ENCODE assay signal across 8 cellular contexts in genomic region chr6:34245032-34245760, GRCh38. TPM values are rescaled to one million over a fixed set of nuclear protein-coding genes. Genes with fewer than 3 reads are reported as not detected.
DNase-seq lines count a peak whose midpoint lies in the region; ATAC-seq, FAIRE-seq and TF ChIP-seq lines count a peak whose summit lies in the region.
"Not testable (repeated sequence)": the region's sequence is repeated elsewhere in the genome, so short reads cannot be mapped to it uniquely, and the experiment has no call there.

No MANE protein-coding gene starts in this region.

- intact Hi-C loops in CD4-positive, alpha-beta memory T cell (cut with micrococcal nuclease): loop anchor here (5.0 kb wide), 3 partner anchors 72 to 512 kb away; partner anchors contain the start of gene SNRPC
- intact Hi-C loops in activated naive CD4-positive, alpha-beta T cell treated with anti-CD3 and anti-CD28 coated beads for 36 hours (cut with micrococcal nuclease): loop anchor here (10.0 kb wide), 1 partner anchor 1050 kb away; the partner anchor contains the start of gene COL11A2
- intact Hi-C loops in breast epithelium (cut with DNase I; ENCODE audit: low total_unique reads): not testable (repeated sequence)
- intact Hi-C loops in posterior vena cava (cut with DNase I): loop anchor here in 1 of 2 donors (5.0 kb wide), 1 partner anchor 167 kb away; no protein-coding TSS in a partner anchor

- H3K27ac Mint-ChIP-seq in CD4-positive, alpha-beta memory T cell: peak overlapping the region in 4 of 7 donors; percentile 1 to 99 (median 58)
- H3K27ac Mint-ChIP-seq in HFFc6 (peak overlapping the region; percentile 98), WTC11 (peak overlapping the region; percentile 91; the same call in 1 of the 2 replicates), type B pancreatic cell (peak overlapping the region; percentile 39)
- H3K27ac Mint-ChIP-seq in activated naive CD4-positive, alpha-beta T cell treated with anti-CD3 and anti-CD28 coated beads for 36 hours: peak overlapping the region; percentile 90

- H3K79me2 ChIP-seq in keratinocyte (ENCODE audit: control insufficient read depth, insufficient read depth, low read length): peaks cover 12% of the 10 kb centered on the region

- H3K36me3 ChIP-seq in CD4-positive, alpha-beta memory T cell (ENCODE audit: insufficient read depth, low read length): peaks cover 36% of the 10 kb centered on the region
- H3K36me3 ChIP-seq in breast epithelium: not testable (repeated sequence)
- H3K36me3 ChIP-seq in keratinocyte (ENCODE audit: control insufficient read depth in 2 of 2, extremely low read depth in 1 of 2, insufficient read depth in 2 of 2, low read length in 2 of 2): peaks cover 23 to 27% of the 10 kb centered on the region in 2 experiments

- H3K4me1 Mint-ChIP-seq in CD4-positive, alpha-beta memory T cell: peaks cover 29 to 67% (median 48%) of the 10 kb centered on the region in 4 donors
- H3K4me1 Mint-ChIP-seq in HFFc6 (ENCODE audit: low read depth): peaks cover 88% of the 10 kb centered on the region
- peaks cover 64% of the 10 kb centered on the region for H3K4me1 Mint-ChIP-seq in WTC11
- H3K4me1 Mint-ChIP-seq in activated naive CD4-positive, alpha-beta T cell treated with anti-CD3 and anti-CD28 coated beads for 36 hours (ENCODE audit: low read depth): peaks cover 86% of the 10 kb centered on the region
- peaks cover 18% of the 10 kb centered on the region for H3K4me1 Mint-ChIP-seq in type B pancreatic cell (ENCODE audit: unreplicated experiment)

- not testable (repeated sequence) for H2AFZ ChIP-seq in keratinocyte (ENCODE audit: control insufficient read depth, low read length)

- not testable (repeated sequence) for H3K9me3 ChIP-seq in CD4-positive, alpha-beta memory T cell (ENCODE audit: control insufficient read depth in 1 of 2, low read length in 2 of 2); breast epithelium; keratinocyte (ENCODE audit: control insufficient read depth, low read depth, low read length)

- peak overlapping the region; percentile 9 for H3K9ac ChIP-seq in keratinocyte (ENCODE audit: control insufficient read depth, extremely low read depth, insufficient read depth, low read length)

- peaks cover 23% of the 10 kb centered on the region for H4K20me1 ChIP-seq in keratinocyte (ENCODE audit: control insufficient read depth, extremely low read depth, insufficient read depth, low read length)

- peaks cover 17 to 54% of the 10 kb centered on the region in 2 donors for H3K36me3 Mint-ChIP-seq in CD4-positive, alpha-beta memory T cell
- peaks cover 28% of the 10 kb centered on the region; the same call in 1 of the 2 replicates for H3K36me3 Mint-ChIP-seq in HFFc6 (ENCODE audit: low read depth)
- H3K36me3 Mint-ChIP-seq in WTC11: peaks cover 46% of the 10 kb centered on the region
- peaks cover 50% of the 10 kb centered on the region for H3K36me3 Mint-ChIP-seq in activated naive CD4-positive, alpha-beta T cell treated with anti-CD3 and anti-CD28 coated beads for 36 hours (ENCODE audit: low read depth)
- H3K36me3 Mint-ChIP-seq in type B pancreatic cell: not testable (repeated sequence)

- TF ChIP-seq CTCF in HFFc6 (IDR thresholded peaks at IDR 0.05); WTC11 (IDR thresholded peaks at IDR 0.05); breast epithelium (IDR thresholded peaks at IDR 0.05); keratinocyte (optimal IDR thresholded peaks at IDR 0.05 in 1 of 3, IDR thresholded peaks at IDR 0.05 in 1 of 3, conservative IDR thresholded peaks at IDR 0.05 in 1 of 3; ENCODE audit: extremely low read depth in 1 of 3, insufficient read depth in 2 of 3, low read length in 3 of 3); type B pancreatic cell (conservative IDR thresholded peaks at IDR 0.05): not testable (repeated sequence)

- not testable (repeated sequence) for DNase-seq in CD4-positive, alpha-beta memory T cell; HFFc6; WTC11 (ENCODE audit: low spot score); activated naive CD4-positive, alpha-beta T cell treated with anti-CD3 and anti-CD28 coated beads for 36 hours; keratinocyte (ENCODE audit: low read depth, low spot score); type B pancreatic cell (ENCODE audit: extremely low spot score, unreplicated experiment)
- DNase-seq in breast epithelium (ENCODE audit: low spot score in 2 of 2) (peak in 1 of 2 donors; percentile 22), posterior vena cava (ENCODE audit: low spot score) (peak; percentile 48)

- TF ChIP-seq POLR2A in breast epithelium (IDR thresholded peaks at IDR 0.05): not testable (repeated sequence)

- not testable (repeated sequence) for H3K27me3 Mint-ChIP-seq in CD4-positive, alpha-beta memory T cell; HFFc6 (ENCODE audit: insufficient read depth); WTC11 (ENCODE audit: low read depth); activated naive CD4-positive, alpha-beta T cell treated with anti-CD3 and anti-CD28 coated beads for 36 hours (ENCODE audit: low read depth); type B pancreatic cell

- peak overlapping the region; percentile 35 for H3K4me2 ChIP-seq in keratinocyte (ENCODE audit: control insufficient read depth, extremely low read depth, insufficient read depth, low read depth, low read length)

- CTCF ChIA-PET in CD4-positive, alpha-beta memory T cell (lab: Charles Lee; ENCODE audit: partially characterized antibody): interaction anchor here (1.6 kb wide), 1 partner anchor 82 kb away, joined by 5 read pairs; no protein-coding TSS in a partner anchor
- CTCF ChIA-PET in WTC11 (lab: Charles Lee): interaction anchor here (1.2 to 1.8 kb wide), 5 partner anchors 18 to 217 kb away, joined by 3 to 23 read pairs (median 6); no protein-coding TSS in a partner anchor
- CTCF ChIA-PET in activated naive CD4-positive, alpha-beta T cell treated with anti-CD3 and anti-CD28 coated beads for 36 hours (lab: Charles Lee): interaction anchor here (0.6 to 0.7 kb wide), 2 partner anchors 36 to 899 kb away, joined by 3 to 4 read pairs; no protein-coding TSS in a partner anchor

- not testable (repeated sequence) for H3K9me3 Mint-ChIP-seq in CD4-positive, alpha-beta memory T cell; HFFc6; WTC11; activated naive CD4-positive, alpha-beta T cell treated with anti-CD3 and anti-CD28 coated beads for 36 hours; type B pancreatic cell

- H3K27me3 ChIP-seq in CD4-positive, alpha-beta memory T cell (ENCODE audit: insufficient read depth, low read length); breast epithelium; keratinocyte (ENCODE audit: control insufficient read depth, extremely low read depth, insufficient read depth, low read length): not testable (repeated sequence)

- not testable (repeated sequence) for H3K9me1 ChIP-seq in keratinocyte (ENCODE audit: control insufficient read depth, extremely low read depth, insufficient read depth, low read length)

- not testable (repeated sequence) for H3K4me3 ChIP-seq in CD4-positive, alpha-beta memory T cell (ENCODE audit: low read length in 2 of 2); breast epithelium; keratinocyte (ENCODE audit: control insufficient read depth in 2 of 3, extremely low read depth in 1 of 3, insufficient read depth in 2 of 3, low read depth in 1 of 3, low read length in 3 of 3)

- H3K27ac ChIP-seq in CD4-positive, alpha-beta memory T cell (ENCODE audit: low read depth, low read length); keratinocyte (ENCODE audit: control insufficient read depth, insufficient read depth, low read length): not testable (repeated sequence)
- peak overlapping the region; percentile 37 to 83 for H3K27ac ChIP-seq in breast epithelium

- dilution Hi-C loops in keratinocyte (cut with MboI; ENCODE audit: extremely low pct_ligation_motif_present, low sequenced_read_pairs): not testable (repeated sequence)

- POLR2A ChIA-PET in CD4-positive, alpha-beta memory T cell (lab: Charles Lee; ENCODE audit: partially characterized antibody): interaction anchor here (0.6 to 2.4 kb wide), 3 partner anchors 9 to 21 kb away, joined by 3 to 11 read pairs (median 6); partner anchors contain the start of gene HMGA1
- POLR2A ChIA-PET in WTC11 (lab: Charles Lee): interaction anchor here (0.6 to 1.4 kb wide), 2 partner anchors 49 to 90 kb away, joined by 4 to 10 read pairs; no protein-coding TSS in a partner anchor

- H3K4me3 Mint-ChIP-seq in CD4-positive, alpha-beta memory T cell; WTC11; activated naive CD4-positive, alpha-beta T cell treated with anti-CD3 and anti-CD28 coated beads for 36 hours: not testable (repeated sequence)
- H3K4me3 Mint-ChIP-seq in HFFc6: peak overlapping the region; percentile 78
- peak overlapping the region; percentile 41 for H3K4me3 Mint-ChIP-seq in type B pancreatic cell

- H3K4me1 ChIP-seq in CD4-positive, alpha-beta memory T cell (ENCODE audit: insufficient read depth, low read length): peaks cover 61% of the 10 kb centered on the region
- H3K4me1 ChIP-seq in breast epithelium: peaks cover 5 to 15% of the 10 kb centered on the region in 2 donors
- H3K4me1 ChIP-seq in keratinocyte (ENCODE audit: control insufficient read depth, extremely low read depth, insufficient read depth, low read length): peaks cover 78% of the 10 kb centered on the region

- ATAC-seq in WTC11: not testable (repeated sequence)

- not testable (repeated sequence) for FAIRE-seq in keratinocyte (lab: Jason Lieb, UNC)

RNA-seq across cellular contexts. Expression of gene SMIM29, which starts 3.6 kb away (rescaled TPM):
- 10 to 100 TPM; 29.7 to 30.1 TPM for total RNA-seq in CD4-positive, alpha-beta memory T cell
- polyA plus RNA-seq in CD4-positive, alpha-beta memory T cell: 10 to 100 TPM; 51.5 to 66.5 TPM
- total RNA-seq in HFFc6 (2021; fragmentation: NEBNext Ultra II Directional; extraction: Animal tissue kit (Norgen Biotek cat#: 25700)): 10 to 100 TPM; 35.0 to 44.8 (median 36.9) TPM
- total RNA-seq in WTC11 (2021) (11.7 to 15.1 TPM (median 14.1 TPM) in 3 replicates), breast epithelium (10 to 100 TPM; 22.0 to 25.3 (median 22.8) TPM), posterior vena cava (10 to 100 TPM; 19.0 to 24.5 TPM), type B pancreatic cell (ENCODE audit: low replicate concordance) (16.0 and 20.8 TPM in 2 replicates)
- total RNA-seq in activated naive CD4-positive, alpha-beta T cell treated with anti-CD3 and anti-CD28 coated beads for 36 hours: 10 to 100 TPM; 11.7 to 13.8 TPM
- 27.4 to 49.3 TPM (median 33.0 TPM) in 3 replicates for polyA plus RNA-seq in keratinocyte
- 16.0 TPM for polyA plus RNA-seq in keratinocyte (2011; ENCODE audit: low read depth)
- 35.4 and 62.8 TPM in 2 replicates for polyA plus RNA-seq in keratinocyte (2011; cell fraction: cytosol; rRNA removed)
- 27.3 and 38.3 TPM in 2 replicates for polyA plus RNA-seq in keratinocyte (2011; cell fraction: nucleus; rRNA removed)
- 48.3 and 50.2 TPM in 2 replicates for polyA plus RNA-seq in keratinocyte (2012; ENCODE audit: low replicate concordance)
- 18.6 to 50.4 TPM (median 32.2 TPM) in 3 replicates for polyA minus RNA-seq in keratinocyte
- 78.5 TPM for polyA minus RNA-seq in keratinocyte (2011; cell fraction: cytosol; rRNA and poly(A)+ RNA removed)
- 5.9 and 6.0 TPM in 2 replicates for polyA minus RNA-seq in keratinocyte (2011; cell fraction: nucleus; rRNA and poly(A)+ RNA removed)

RNA-seq across cellular contexts. Expression of gene HMGA1, which starts 8.5 kb away (rescaled TPM):
- 10 to 100 TPM; 74.7 to 77.5 TPM for total RNA-seq in CD4-positive, alpha-beta memory T cell
- polyA plus RNA-seq in CD4-positive, alpha-beta memory T cell: 10 to 100 TPM; 25.4 to 40.8 TPM
- 1,000 to 10,000 TPM in 4 of 6 experiments, 100 to 1,000 TPM in 2; 687 to 1,047 (median 1,018) TPM for total RNA-seq in HFFc6 (2021; fragmentation: NEBNext Ultra II Directional; extraction: Animal tissue kit (Norgen Biotek cat#: 25700))
- total RNA-seq in WTC11 (2021) (2,446 to 2,677 TPM (median 2,610 TPM) in 3 replicates), breast epithelium (10 to 100 TPM; 10.9 to 20.9 (median 12.8) TPM), posterior vena cava (10 to 100 TPM; 11.3 to 39.7 TPM), type B pancreatic cell (ENCODE audit: low replicate concordance) (244 and 355 TPM in 2 replicates)
- 100 to 1,000 TPM; 705 to 712 TPM for total RNA-seq in activated naive CD4-positive, alpha-beta T cell treated with anti-CD3 and anti-CD28 coated beads for 36 hours
- polyA plus RNA-seq in keratinocyte: 69.1 to 185 TPM (median 160 TPM) in 3 replicates
- polyA plus RNA-seq in keratinocyte (2011; ENCODE audit: low read depth): 30.9 TPM
- 90.8 and 179 TPM in 2 replicates for polyA plus RNA-seq in keratinocyte (2011; cell fraction: cytosol; rRNA removed)
- 43.3 and 58.2 TPM in 2 replicates for polyA plus RNA-seq in keratinocyte (2011; cell fraction: nucleus; rRNA removed)
- 162 and 664 TPM in 2 replicates for polyA plus RNA-seq in keratinocyte (2012; ENCODE audit: low replicate concordance)
- 60.7 to 714 TPM (median 117 TPM) in 3 replicates for polyA minus RNA-seq in keratinocyte
- 186 TPM for polyA minus RNA-seq in keratinocyte (2011; cell fraction: cytosol; rRNA and poly(A)+ RNA removed)
- 21.0 and 28.2 TPM in 2 replicates for polyA minus RNA-seq in keratinocyte (2011; cell fraction: nucleus; rRNA and poly(A)+ RNA removed)

Comparison
In these comparisons a context has a peak if more than half of its experiments do, and no peak if none do; other contexts are left out.
1. H3K27ac Mint-ChIP-seq: peak in every context shown above with its lines; median percentile 98 in HFFc6; 91 in WTC11; 90 in activated naive CD4-positive, alpha-beta T cell treated with anti-CD3 and anti-CD28 coated beads for 36 hours; 58 in CD4-positive, alpha-beta memory T cell; 39 in type B pancreatic cell.